In genomic region chr4:44071959-44072955, GRCh38 we compare ENCODE assay signal across 22 cellular contexts.
"Had no signal": no experiment of that assay in that cellular context is flagged by ENCODE, and none has a peak within 500 bp of the region (broad histone marks: within the 10 kb centered on the region; RNA-seq: fewer than 3 reads in every experiment).

No MANE protein-coding gene starts in this region.

- DNase-seq: activated CD8-positive, alpha-beta memory T cell treated with anti-CD3 and anti-CD28 coated beads for 24 hours; activated CD8-positive, alpha-beta memory T cell treated with anti-CD3 and anti-CD28 coated beads, Interleukin-2, amount 50 U/mL, for 4 hours; activated T-cell treated with anti-CD3 and anti-CD28 coated beads, Interleukin-2, amount 50 U/mL, for 24 hours; adrenal gland; colonic mucosa; dorsolateral prefrontal cortex; effector memory CD8-positive, alpha-beta T cell; foreskin melanocyte; glutamatergic neuron; immature natural killer cell; left lung; naive thymus-derived CD8-positive, alpha-beta T cell; ovary; stimulated activated CD4-positive, alpha-beta T cell treated with anti-CD3 and anti-CD28 coated beads, Interleukin-2, amount 100 ng/mL, for 24 hours; stimulated activated naive CD4-positive, alpha-beta T cell; T-helper 1 cell; thyroid gland had no signal

- H3K9me3 Mint-ChIP-seq: activated T-helper 17 cell treated with anti-CD3 and anti-CD28 coated beads, Interleukin-2, amount 50 U/mL, for 72 hours had no signal

- H3K4me3 Mint-ChIP-seq: activated naive CD8-positive, alpha-beta T cell; activated T-cell treated with anti-CD3 and anti-CD28 coated beads, Interleukin-2, amount 50 U/mL, for 24 hours; activated T-helper 17 cell treated with anti-CD3 and anti-CD28 coated beads, Interleukin-2, amount 50 U/mL, for 72 hours; central memory CD8-positive, alpha-beta T cell; effector memory CD8-positive, alpha-beta T cell; immature natural killer cell; naive thymus-derived CD8-positive, alpha-beta T cell had no signal

- H3K27ac Mint-ChIP-seq: activated naive CD8-positive, alpha-beta T cell; activated T-cell treated with anti-CD3 and anti-CD28 coated beads, Interleukin-2, amount 50 U/mL, for 24 hours; activated T-helper 17 cell treated with anti-CD3 and anti-CD28 coated beads, Interleukin-2, amount 50 U/mL, for 72 hours; effector memory CD8-positive, alpha-beta T cell; immature natural killer cell; naive thymus-derived CD8-positive, alpha-beta T cell had no signal

- H3K27me3 Mint-ChIP-seq: activated naive CD8-positive, alpha-beta T cell; activated T-cell treated with anti-CD3 and anti-CD28 coated beads, Interleukin-2, amount 50 U/mL, for 24 hours; activated T-helper 17 cell treated with anti-CD3 and anti-CD28 coated beads, Interleukin-2, amount 50 U/mL, for 72 hours; central memory CD8-positive, alpha-beta T cell; effector memory CD8-positive, alpha-beta T cell; naive thymus-derived CD8-positive, alpha-beta T cell had no signal

- ATAC-seq: activated T-helper 17 cell treated with anti-CD3 and anti-CD28 coated beads, Interleukin-2, amount 50 U/mL, for 72 hours; effector memory CD8-positive, alpha-beta T cell; esophagus mucosa; left lung; naive thymus-derived CD8-positive, alpha-beta T cell; right cardiac atrium had no signal

- H3K4me1 Mint-ChIP-seq: activated T-helper 17 cell treated with anti-CD3 and anti-CD28 coated beads, Interleukin-2, amount 50 U/mL, for 72 hours; central memory CD8-positive, alpha-beta T cell; immature natural killer cell; naive thymus-derived CD8-positive, alpha-beta T cell had no signal
